ENCODE assay signal across 1 cellular context in the genomic region with DNA sequence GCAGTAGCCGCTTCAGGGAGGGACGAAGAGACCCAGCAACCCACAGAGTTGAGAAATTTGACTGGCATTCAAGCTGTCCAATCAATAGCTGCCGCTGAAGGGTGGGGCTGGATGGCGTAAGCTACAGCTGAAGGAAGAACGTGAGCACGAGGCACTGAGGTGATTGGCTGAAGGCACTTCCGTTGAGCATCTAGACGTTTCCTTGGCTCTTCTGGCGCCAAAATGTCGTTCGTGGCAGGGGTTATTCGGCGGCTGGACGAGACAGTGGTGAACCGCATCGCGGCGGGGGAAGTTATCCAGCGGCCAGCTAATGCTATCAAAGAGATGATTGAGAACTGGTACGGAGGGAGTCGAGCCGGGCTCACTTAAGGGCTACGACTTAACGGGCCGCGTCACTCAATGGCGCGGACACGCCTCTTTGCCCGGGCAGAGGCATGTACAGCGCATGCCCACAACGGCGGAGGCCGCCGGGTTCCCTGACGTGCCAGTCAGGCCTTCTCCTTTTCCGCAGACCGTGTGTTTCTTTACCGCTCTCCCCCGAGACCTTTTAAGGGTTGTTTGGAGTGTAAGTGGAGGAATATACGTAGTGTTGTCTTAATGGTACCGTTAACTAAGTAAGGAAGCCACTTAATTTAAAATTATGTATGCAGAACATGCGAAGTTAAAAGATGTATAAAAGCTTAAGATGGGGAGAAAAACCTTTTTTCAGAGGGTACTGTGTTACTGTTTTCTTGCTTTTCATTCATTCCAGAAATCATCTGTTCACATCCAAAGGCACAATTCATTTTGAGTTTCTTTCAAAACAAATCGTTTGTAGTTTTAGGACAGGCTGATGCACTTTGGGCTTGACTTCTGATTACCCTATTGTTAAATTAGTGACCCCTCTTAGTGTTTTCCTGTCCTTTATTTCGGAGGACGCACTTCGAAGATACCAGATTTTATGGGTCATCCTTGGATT.
TF ChIP-seq lines count a peak whose summit lies in the region.

Gene MLH1, plus strand, starts transcription at position 193 of the 958 bp plus-strand sequence. Its CDS starts 30 bp downstream, at position 223.

TF ChIP-seq in K562, 482 proteins besides CTCF, POLR2A, EP300 and RAD21 (continued from another document and continues in another):
- peak; percentile 72; the same call in 1 of the 2 replicates for TF ChIP-seq CEBPZ (IDR thresholded peaks at IDR 0.05; ENCODE audit: borderline replicate concordance, low read depth, low read length)
- TF ChIP-seq, protein P1, sequence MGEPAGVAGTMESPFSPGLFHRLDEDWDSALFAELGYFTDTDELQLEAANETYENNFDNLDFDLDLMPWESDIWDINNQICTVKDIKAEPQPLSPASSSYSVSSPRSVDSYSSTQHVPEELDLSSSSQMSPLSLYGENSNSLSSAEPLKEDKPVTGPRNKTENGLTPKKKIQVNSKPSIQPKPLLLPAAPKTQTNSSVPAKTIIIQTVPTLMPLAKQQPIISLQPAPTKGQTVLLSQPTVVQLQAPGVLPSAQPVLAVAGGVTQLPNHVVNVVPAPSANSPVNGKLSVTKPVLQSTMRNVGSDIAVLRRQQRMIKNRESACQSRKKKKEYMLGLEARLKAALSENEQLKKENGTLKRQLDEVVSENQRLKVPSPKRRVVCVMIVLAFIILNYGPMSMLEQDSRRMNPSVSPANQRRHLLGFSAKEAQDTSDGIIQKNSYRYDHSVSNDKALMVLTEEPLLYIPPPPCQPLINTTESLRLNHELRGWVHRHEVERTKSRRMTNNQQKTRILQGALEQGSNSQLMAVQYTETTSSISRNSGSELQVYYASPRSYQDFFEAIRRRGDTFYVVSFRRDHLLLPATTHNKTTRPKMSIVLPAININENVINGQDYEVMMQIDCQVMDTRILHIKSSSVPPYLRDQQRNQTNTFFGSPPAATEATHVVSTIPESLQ (CRISPR knock-in tag; IDR thresholded peaks at IDR 0.05), result peak; percentile 97
- TF ChIP-seq ZNF586 (CRISPR knock-in tag; conservative IDR thresholded peaks at IDR 0.05), result no peak
- TF ChIP-seq SMC3 (conservative IDR thresholded peaks at IDR 0.05; ENCODE audit: insufficient read depth, low read depth, low read length), result no peak
- TF ChIP-seq CBX8 (IDR thresholded peaks at IDR 0.05; ENCODE audit: borderline replicate concordance, extremely low read depth, low read depth, low read length, poor library complexity, severe bottlenecking), result no peak
- no peak for TF ChIP-seq ZNF830 (CRISPR knock-in tag; IDR thresholded peaks at IDR 0.05)
- no peak; the same call in 1 of the 2 replicates for TF ChIP-seq FOXK1 (CRISPR knock-in tag; IDR thresholded peaks at IDR 0.05; ENCODE audit: borderline replicate concordance)
- TF ChIP-seq, protein P2, sequence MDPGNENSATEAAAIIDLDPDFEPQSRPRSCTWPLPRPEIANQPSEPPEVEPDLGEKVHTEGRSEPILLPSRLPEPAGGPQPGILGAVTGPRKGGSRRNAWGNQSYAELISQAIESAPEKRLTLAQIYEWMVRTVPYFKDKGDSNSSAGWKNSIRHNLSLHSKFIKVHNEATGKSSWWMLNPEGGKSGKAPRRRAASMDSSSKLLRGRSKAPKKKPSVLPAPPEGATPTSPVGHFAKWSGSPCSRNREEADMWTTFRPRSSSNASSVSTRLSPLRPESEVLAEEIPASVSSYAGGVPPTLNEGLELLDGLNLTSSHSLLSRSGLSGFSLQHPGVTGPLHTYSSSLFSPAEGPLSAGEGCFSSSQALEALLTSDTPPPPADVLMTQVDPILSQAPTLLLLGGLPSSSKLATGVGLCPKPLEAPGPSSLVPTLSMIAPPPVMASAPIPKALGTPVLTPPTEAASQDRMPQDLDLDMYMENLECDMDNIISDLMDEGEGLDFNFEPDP (CRISPR knock-in tag; IDR thresholded peaks at IDR 0.05), result no peak
- TF ChIP-seq ILF3 (IDR thresholded peaks at IDR 0.05; ENCODE audit: borderline replicate concordance), result no peak
- peak; percentile 44; the same call in 1 of the 2 replicates for TF ChIP-seq FOSL1 (tag; conservative IDR thresholded peaks at IDR 0.05)
- TF ChIP-seq XRCC5 (IDR thresholded peaks at IDR 0.05; ENCODE audit: low read depth, low read length), result no peak
- TF ChIP-seq IFI16 (CRISPR knock-in tag; IDR thresholded peaks at IDR 0.05), result no peak
- peak; percentile 90 for TF ChIP-seq SUPT5H (IDR thresholded peaks at IDR 0.05)
- TF ChIP-seq MCM2 (IDR thresholded peaks at IDR 0.05; ENCODE audit: low read depth), result no peak
- TF ChIP-seq PRMT5 (CRISPR knock-in tag; IDR thresholded peaks at IDR 0.05), result no peak
- peak; percentile 80 to 96 (median 93) for TF ChIP-seq YY1 (IDR thresholded peaks at IDR 0.05; ENCODE audit: borderline replicate concordance in 1 of 3, control insufficient read depth in 1 of 3, extremely low read depth in 1 of 3, insufficient read depth in 3 of 3, insufficient read length in 1 of 3, insufficient replicate concordance in 2 of 3, low read depth in 1 of 3, low read length in 2 of 3)
- TF ChIP-seq, protein P3, sequence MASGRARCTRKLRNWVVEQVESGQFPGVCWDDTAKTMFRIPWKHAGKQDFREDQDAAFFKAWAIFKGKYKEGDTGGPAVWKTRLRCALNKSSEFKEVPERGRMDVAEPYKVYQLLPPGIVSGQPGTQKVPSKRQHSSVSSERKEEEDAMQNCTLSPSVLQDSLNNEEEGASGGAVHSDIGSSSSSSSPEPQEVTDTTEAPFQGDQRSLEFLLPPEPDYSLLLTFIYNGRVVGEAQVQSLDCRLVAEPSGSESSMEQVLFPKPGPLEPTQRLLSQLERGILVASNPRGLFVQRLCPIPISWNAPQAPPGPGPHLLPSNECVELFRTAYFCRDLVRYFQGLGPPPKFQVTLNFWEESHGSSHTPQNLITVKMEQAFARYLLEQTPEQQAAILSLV (tag; IDR thresholded peaks at IDR 0.05), result peak; percentile 15; the same call in 1 of the 2 replicates
- TF ChIP-seq BACH1 (tag; IDR thresholded peaks at IDR 0.05), result peak; percentile 84; the same call in 1 of the 2 replicates
- TF ChIP-seq ZNF124 (CRISPR knock-in tag; IDR thresholded peaks at IDR 0.05), result no peak
- TF ChIP-seq ZNF589 (CRISPR knock-in tag; IDR thresholded peaks at IDR 0.05; ENCODE audit: low read depth), result peak; percentile 25
- TF ChIP-seq SMARCA5 (IDR thresholded peaks at IDR 0.05), result no peak
- no peak for TF ChIP-seq NR1H2 (CRISPR knock-in tag; IDR thresholded peaks at IDR 0.05)
- TF ChIP-seq BCL6 (CRISPR knock-in tag; IDR thresholded peaks at IDR 0.05), result no peak
- no peak for TF ChIP-seq MED1 (CRISPR knock-in tag; IDR thresholded peaks at IDR 0.05; ENCODE audit: borderline replicate concordance)
- TF ChIP-seq KDM5B (IDR thresholded peaks at IDR 0.05; ENCODE audit: insufficient replicate concordance, low read depth, low read length), result peak; percentile 86
- no peak for TF ChIP-seq ZKSCAN8 (CRISPR knock-in tag; IDR thresholded peaks at IDR 0.05)
- TF ChIP-seq E2F3 (CRISPR knock-in tag; IDR thresholded peaks at IDR 0.05), result peak; percentile 99
- TF ChIP-seq HBP1 (CRISPR knock-in tag; IDR thresholded peaks at IDR 0.05), result no peak
- TF ChIP-seq GATAD2A (IDR thresholded peaks at IDR 0.05), result no peak
- TF ChIP-seq ZNF165 (CRISPR knock-in tag; IDR thresholded peaks at IDR 0.05; ENCODE audit: borderline replicate concordance), result peak; percentile 14; the same call in 1 of the 2 replicates
- TF ChIP-seq, protein P4, sequence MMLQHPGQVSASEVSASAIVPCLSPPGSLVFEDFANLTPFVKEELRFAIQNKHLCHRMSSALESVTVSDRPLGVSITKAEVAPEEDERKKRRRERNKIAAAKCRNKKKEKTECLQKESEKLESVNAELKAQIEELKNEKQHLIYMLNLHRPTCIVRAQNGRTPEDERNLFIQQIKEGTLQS (IDR thresholded peaks at IDR 0.05), result peak; percentile 97
- TF ChIP-seq, protein P4 (CRISPR knock-in tag; conservative IDR thresholded peaks at IDR 0.05), result peak; percentile 87
- peak; percentile 60; the same call in 1 of the 2 replicates for TF ChIP-seq BCOR (IDR thresholded peaks at IDR 0.05)
- peak; percentile 89 for TF ChIP-seq POLR2AphosphoS5 (IDR thresholded peaks at IDR 0.05; ENCODE audit: control insufficient read depth, insufficient read depth, low read depth, low read length)
- TF ChIP-seq, protein P5, sequence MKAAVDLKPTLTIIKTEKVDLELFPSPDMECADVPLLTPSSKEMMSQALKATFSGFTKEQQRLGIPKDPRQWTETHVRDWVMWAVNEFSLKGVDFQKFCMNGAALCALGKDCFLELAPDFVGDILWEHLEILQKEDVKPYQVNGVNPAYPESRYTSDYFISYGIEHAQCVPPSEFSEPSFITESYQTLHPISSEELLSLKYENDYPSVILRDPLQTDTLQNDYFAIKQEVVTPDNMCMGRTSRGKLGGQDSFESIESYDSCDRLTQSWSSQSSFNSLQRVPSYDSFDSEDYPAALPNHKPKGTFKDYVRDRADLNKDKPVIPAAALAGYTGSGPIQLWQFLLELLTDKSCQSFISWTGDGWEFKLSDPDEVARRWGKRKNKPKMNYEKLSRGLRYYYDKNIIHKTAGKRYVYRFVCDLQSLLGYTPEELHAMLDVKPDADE (conservative IDR thresholded peaks at IDR 0.05; ENCODE audit: control insufficient read depth, low read depth, low read length), result 0 out of 2 replicates have a peak, but pooled peaks have one; percentile 54
- no peak for TF ChIP-seq YBX1 (IDR thresholded peaks at IDR 0.05)
- no peak for TF ChIP-seq THAP7 (CRISPR knock-in tag; IDR thresholded peaks at IDR 0.05)
- no peak for TF ChIP-seq PTTG1 (tag; IDR thresholded peaks at IDR 0.05; ENCODE audit: low read depth)
- TF ChIP-seq ZNF12 (CRISPR knock-in tag; IDR thresholded peaks at IDR 0.05), result no peak
- peak; percentile 99 for TF ChIP-seq EP400 (IDR thresholded peaks at IDR 0.05)
- TF ChIP-seq ZNF444 (CRISPR knock-in tag; IDR thresholded peaks at IDR 0.05), result no peak
- peak; percentile 69; the same call in 1 of the 2 replicates for TF ChIP-seq NR2C2 (CRISPR knock-in tag; IDR thresholded peaks at IDR 0.05)
- peak; percentile 69; the same call in 1 of the 2 replicates for TF ChIP-seq NR2C2 (tag; IDR thresholded peaks at IDR 0.05)
- TF ChIP-seq GTF2E2 (tag; IDR thresholded peaks at IDR 0.05), result peak; percentile 30; the same call in 1 of the 2 replicates
- TF ChIP-seq KDM1A (IDR thresholded peaks at IDR 0.05), result no peak
